26 cellular contexts compared by ENCODE assay signal in genomic region chr7:133575726-133576125, GRCh38.
DNase-seq lines count a peak whose midpoint lies in the region; ATAC-seq and TF ChIP-seq lines count a peak whose summit lies in the region.
"Had no signal": no experiment of that assay in that cellular context is flagged by ENCODE, and none has a peak within 500 bp of the region (broad histone marks: within the 10 kb centered on the region; RNA-seq: fewer than 3 reads in every experiment).

No MANE protein-coding gene starts in this region.

- H3K9me3 Mint-ChIP-seq in glutamatergic neuron (ENCODE audit: unreplicated experiment), result no peaks in the 10 kb centered on the region
- no peaks in the 10 kb centered on the region for H3K9me3 Mint-ChIP-seq in endodermal cell
- H3K9me3 Mint-ChIP-seq: activated B cell treated with CpG ODN at 0.5 μM for 24 hours; activated CD8-positive, alpha-beta T cell treated with anti-CD3 and anti-CD28 coated beads for 36 hours; activated T-cell treated with anti-CD3 and anti-CD28 coated beads, Interleukin-2, amount 50 U/mL, for 4 hours; HFFc6; immature natural killer cell; naive B cell had no signal

- H3K27me3 Mint-ChIP-seq in glutamatergic neuron (ENCODE audit: unreplicated experiment) (peaks cover 1% of the 10 kb centered on the region), endodermal cell (ENCODE audit: insufficient read depth) (no peaks in the 10 kb centered on the region)
- H3K27me3 Mint-ChIP-seq: activated B cell treated with CpG ODN at 0.5 μM for 24 hours; activated CD8-positive, alpha-beta T cell treated with anti-CD3 and anti-CD28 coated beads for 36 hours; B cell; naive B cell; T-helper 17 cell had no signal

- H3K9me3 ChIP-seq in BE2C (no peaks in the 10 kb centered on the region), GM23248 (ENCODE audit: low read depth) (no peaks in the 10 kb centered on the region), adipocyte (ENCODE audit: control insufficient read depth, low read length) (no peaks in the 10 kb centered on the region), endodermal cell (ENCODE audit: control insufficient read depth, low read length) (no peaks in the 10 kb centered on the region)
- H3K9me3 ChIP-seq: suprapubic skin, vagina had no signal

- H3K27ac ChIP-seq in GM23248, result no peak overlapping the region
- no peak overlapping the region for H3K27ac ChIP-seq in endodermal cell (ENCODE audit: low read depth, low read length)
- H3K27ac ChIP-seq: suprapubic skin, vagina had no signal

- H3K4me3 Mint-ChIP-seq in glutamatergic neuron (ENCODE audit: unreplicated experiment), result peak overlapping the region; percentile 66
- H3K4me3 Mint-ChIP-seq in endodermal cell, result no peak overlapping the region
- H3K4me3 Mint-ChIP-seq: activated B cell treated with CpG ODN at 0.5 μM for 24 hours; activated CD8-positive, alpha-beta T cell treated with anti-CD3 and anti-CD28 coated beads for 36 hours; activated T-cell treated with anti-CD3 and anti-CD28 coated beads, Interleukin-2, amount 50 U/mL, for 4 hours; B cell; HFFc6; immature natural killer cell; naive B cell; T-helper 17 cell had no signal

- no peaks in the 10 kb centered on the region for H3F3A ChIP-seq in GM23248 (ENCODE audit: insufficient read depth)

- peaks cover 26% of the 10 kb centered on the region for H3K4me1 ChIP-seq in BE2C
- H3K4me1 ChIP-seq in GM23248 (ENCODE audit: insufficient read depth), result peaks cover 18% of the 10 kb centered on the region
- peaks cover 27% of the 10 kb centered on the region for H3K4me1 ChIP-seq in adipocyte (ENCODE audit: control insufficient read depth, insufficient read depth, low read length)
- no peaks in the 10 kb centered on the region for H3K4me1 ChIP-seq in endodermal cell (ENCODE audit: control insufficient read depth, insufficient read depth, low read length)
- H3K4me1 ChIP-seq: suprapubic skin had no signal

- H3K36me3 ChIP-seq in BE2C (no peaks in the 10 kb centered on the region), GM23248 (ENCODE audit: low read depth) (no peaks in the 10 kb centered on the region), adipocyte (ENCODE audit: control insufficient read depth, insufficient read depth, low read length, severe bottlenecking) (no peaks in the 10 kb centered on the region), endodermal cell (ENCODE audit: control insufficient read depth, insufficient read depth, low read length) (no peaks in the 10 kb centered on the region)
- H3K36me3 ChIP-seq: suprapubic skin, vagina had no signal

- H3K4me3 ChIP-seq in BE2C (ENCODE audit: low read depth, low read length) (peak overlapping the region; percentile 10), GM23248 (no peak overlapping the region), adipocyte (ENCODE audit: low read length) (no peak overlapping the region), endodermal cell (ENCODE audit: low read length) (no peak overlapping the region)
- H3K4me3 ChIP-seq: lung, smooth muscle cell, suprapubic skin, vagina had no signal

- H4K20me1 ChIP-seq in GM23248 (ENCODE audit: insufficient read depth), result no peaks in the 10 kb centered on the region

- H3K27me3 ChIP-seq in BE2C, result no peaks in the 10 kb centered on the region
- no peaks in the 10 kb centered on the region for H3K27me3 ChIP-seq in GM23248 (replicated peaks; ENCODE audit: insufficient read depth)
- no peaks in the 10 kb centered on the region for H3K27me3 ChIP-seq in adipocyte (replicated peaks; ENCODE audit: control insufficient read depth, insufficient read depth, low read length)
- no peaks in the 10 kb centered on the region for H3K27me3 ChIP-seq in endodermal cell (ENCODE audit: control insufficient read depth, insufficient read depth, low read length, poor library complexity, severe bottlenecking)
- H3K27me3 ChIP-seq: dorsolateral prefrontal cortex, suprapubic skin, vagina had no signal

- TF ChIP-seq CTCF in BE2C (IDR thresholded peaks at IDR 0.05; ENCODE audit: low read depth, low read length), result no peak
- TF ChIP-seq CTCF in glutamatergic neuron (IDR thresholded peaks at IDR 0.05; ENCODE audit: partially characterized antibody, unreplicated experiment), result no peak
- no peak for TF ChIP-seq CTCF in endodermal cell (conservative IDR thresholded peaks at IDR 0.05)

- H3K27ac Mint-ChIP-seq in glutamatergic neuron (ENCODE audit: unreplicated experiment) (peak overlapping the region; percentile 54), endodermal cell (no peak overlapping the region)
- H3K27ac Mint-ChIP-seq: activated B cell treated with CpG ODN at 0.5 μM for 24 hours; activated CD8-positive, alpha-beta T cell treated with anti-CD3 and anti-CD28 coated beads for 36 hours; B cell; HFFc6; immature natural killer cell; T-helper 17 cell had no signal

- no peak overlapping the region for H2AFZ ChIP-seq in GM23248

- no peaks in the 10 kb centered on the region for H3K9me2 ChIP-seq in GM23248 (ENCODE audit: insufficient read depth)

- ATAC-seq in GM18520 (IDR thresholded peaks at IDR 0.05; ENCODE audit: unreplicated experiment), result no peak
- ATAC-seq: activated CD8-positive, alpha-beta T cell treated with anti-CD3 and anti-CD28 coated beads for 36 hours; activated T-cell treated with anti-CD3 and anti-CD28 coated beads, Interleukin-2, amount 50 U/mL, for 4 hours; T-helper 17 cell had no signal

- H3K9ac ChIP-seq in GM23248 (no peak overlapping the region), adipocyte (ENCODE audit: low read length) (no peak overlapping the region), endodermal cell (ENCODE audit: extremely low read depth, low read length, poor library complexity, severe bottlenecking) (no peak overlapping the region)

- H3K4me1 Mint-ChIP-seq in glutamatergic neuron (ENCODE audit: low read depth, unreplicated experiment) (peaks cover 22% of the 10 kb centered on the region), endodermal cell (no peaks in the 10 kb centered on the region)
- H3K4me1 Mint-ChIP-seq: activated B cell treated with CpG ODN at 0.5 μM for 24 hours, B cell, immature natural killer cell, naive B cell had no signal

- DNase-seq in BE2C (peak; percentile 45), GM23248 (peak; percentile 21), adipocyte (ENCODE audit: low read depth) (peak; percentile 56), glutamatergic neuron (no peak), NCI-H526 treated with DMSO at 0.1 percent for 48 hours (lab: John Stamatoyannopoulos, UW) (no peak), endodermal cell (no peak)
- DNase-seq: activated B cell treated with CpG ODN at 0.5 μM for 24 hours; activated CD8-positive, alpha-beta T cell treated with anti-CD3 and anti-CD28 coated beads for 36 hours; activated naive CD4-positive, alpha-beta T cell treated with anti-CD3 and anti-CD28 coated beads, Interleukin-2, amount 50 U/mL, for 16 hours; activated T-cell treated with anti-CD3 and anti-CD28 coated beads, Interleukin-2, amount 50 U/mL, for 4 hours; GF-D8; HFFc6; immature natural killer cell; Karpas-422; naive B cell; NCI-H1105; SHP77; stimulated activated CD8-positive, alpha-beta memory T cell treated with anti-CD3 and anti-CD28 coated beads, Interleukin-4, amount 100 ng/mL, for 48 hours; T-helper 17 cell had no signal

- in situ Hi-C loops in GM23248 (cut with MboI), result no loop called here

- H3K79me2 ChIP-seq in GM23248 (ENCODE audit: insufficient read depth), result no peaks in the 10 kb centered on the region

- whole genome bisulfite sequencing in GM23248 (ENCODE audit: low coverage in 1 of 2, low lambda C conversion rate in 2 of 2, missing lambda C conversion rate in 2 of 2), 2 experiments, result 56 to 57% methylated on average over 2 of the region's 2 CpGs
- 92 to 100% methylated on average over 2 of the region's 2 CpGs for WGBS in endodermal cell (ENCODE audit: insufficient coverage in 1 of 2, insufficient read length in 1 of 2), 2 experiments

- no peaks in the 10 kb centered on the region for H3K36me3 Mint-ChIP-seq in glutamatergic neuron (ENCODE audit: unreplicated experiment)
- peaks cover 11% of the 10 kb centered on the region for H3K36me3 Mint-ChIP-seq in endodermal cell (ENCODE audit: low read depth)

- no peak overlapping the region for H3K4me2 ChIP-seq in GM23248 (ENCODE audit: unreplicated experiment)
- H3K4me2 ChIP-seq: smooth muscle cell had no signal

Comparison
In these comparisons a context has a peak if more than half of its experiments do, and no peak if none do; other contexts are left out.
1. DNase-seq: peak in BE2C (single experiment), GM23248 (single experiment) and adipocyte (single experiment); none in glutamatergic neuron (single experiment), NCI-H526 treated with DMSO at 0.1 percent for 48 hours (single experiment) and endodermal cell (single experiment).